In genomic region chr6:89297695-89298351, GRCh38 we compare ENCODE assay signal across 1 cellular context.
TF ChIP-seq lines count a peak whose summit lies in the region.

No MANE protein-coding gene starts in this region.

TF ChIP-seq in GM12878, 131 proteins besides CTCF, POLR2A, EP300 and RAD21 (continued from another document and continues in another):
- TF ChIP-seq REST (IDR thresholded peaks at IDR 0.05; ENCODE audit: low read depth, low read length) (no peak), FOXM1 (IDR thresholded peaks at IDR 0.05; ENCODE audit: low read depth, low read length) (peak; percentile 92), ZNF384 (IDR thresholded peaks at IDR 0.05; ENCODE audit: borderline replicate concordance, low read depth, low read length) (peak; percentile 37; the same call in 1 of the 2 replicates), ZSCAN29 (IDR thresholded peaks at IDR 0.05) (no peak), DPF2 (IDR thresholded peaks at IDR 0.05) (peak; percentile 98), HDGF (IDR thresholded peaks at IDR 0.05) (peak; percentile 79; the same call in 1 of the 2 replicates), SIN3A (IDR thresholded peaks at IDR 0.05; ENCODE audit: low read depth, low read length) (no peak), MTA2 (IDR thresholded peaks at IDR 0.05; ENCODE audit: low read depth) (peak; percentile 92), KDM1A (IDR thresholded peaks at IDR 0.05; ENCODE audit: borderline replicate concordance) (no peak), PML (IDR thresholded peaks at IDR 0.05; ENCODE audit: low read length) (no peak), NR2C1 (IDR thresholded peaks at IDR 0.05) (no peak), NBN (IDR thresholded peaks at IDR 0.05) (peak; percentile 76; the same call in 1 of the 2 replicates), CHD1 (IDR thresholded peaks at IDR 0.05; ENCODE audit: low read depth, low read length) (no peak), BHLHE40 (IDR thresholded peaks at IDR 0.05; ENCODE audit: borderline replicate concordance in 1 of 2, low read depth in 2 of 2, low read length in 1 of 2) (peak; percentile 56 to 68; a peak in 3 of 4 replicates), EGR1 (IDR thresholded peaks at IDR 0.05; ENCODE audit: borderline replicate concordance in 1 of 2, low read depth in 2 of 2, low read length in 2 of 2) (peak in 1 of 2 experiments; percentile 96; a peak in 2 of 3 replicates), YBX1 (IDR thresholded peaks at IDR 0.05) (no peak), EED (IDR thresholded peaks at IDR 0.05; ENCODE audit: low read depth) (peak; percentile 98), BRCA1 (IDR thresholded peaks at IDR 0.05; ENCODE audit: low read depth, low read length) (no peak), SP1 (IDR thresholded peaks at IDR 0.05; ENCODE audit: low read depth, low read length) (peak; percentile 73), HCFC1 (IDR thresholded peaks at IDR 0.05; ENCODE audit: low read length) (no peak), EZH2 (IDR thresholded peaks at IDR 0.05; ENCODE audit: borderline replicate concordance, control insufficient read depth, low read depth, low read length) (no peak), RB1 (IDR thresholded peaks at IDR 0.05; ENCODE audit: borderline replicate concordance) (no peak), MTA3 (IDR thresholded peaks at IDR 0.05; ENCODE audit: borderline replicate concordance, low read length) (peak; percentile 79; the same call in 1 of the 2 replicates), IKZF2 (IDR thresholded peaks at IDR 0.05) (peak; percentile 98), CHD2 (IDR thresholded peaks at IDR 0.05; ENCODE audit: borderline replicate concordance, low read depth, low read length) (peak; percentile 65; the same call in 1 of the 2 replicates), CBX5 (IDR thresholded peaks at IDR 0.05; ENCODE audit: low read depth) (peak; percentile 79; the same call in 1 of the 2 replicates), USF2 (IDR thresholded peaks at IDR 0.05; ENCODE audit: borderline replicate concordance, low read depth, low read length) (no peak), HDAC2 (IDR thresholded peaks at IDR 0.05) (no peak), ZNF217 (IDR thresholded peaks at IDR 0.05) (0 out of 2 replicates have a peak, but pooled peaks have one; percentile 78), SMC3 (IDR thresholded peaks at IDR 0.05; ENCODE audit: borderline replicate concordance, low read length) (no peak), CEBPZ (IDR thresholded peaks at IDR 0.05; ENCODE audit: low read depth, low read length) (no peak), IRF3 (IDR thresholded peaks at IDR 0.05) (no peak), RAD51 (IDR thresholded peaks at IDR 0.05) (peak; percentile 39; the same call in 1 of the 2 replicates), ZNF274 (IDR thresholded peaks at IDR 0.05; ENCODE audit: insufficient read depth, insufficient read length) (no peak), MAX (IDR thresholded peaks at IDR 0.05; ENCODE audit: low read depth, low read length) (no peak; the same call in 1 of the 2 replicates), CBFB (IDR thresholded peaks at IDR 0.05; ENCODE audit: low read depth) (peak; percentile 99), PBX3 (IDR thresholded peaks at IDR 0.05; ENCODE audit: insufficient replicate concordance, low read depth, low read length) (peak; percentile 87), PKNOX1 (IDR thresholded peaks at IDR 0.05) (peak; percentile 93), STAT3 (IDR thresholded peaks at IDR 0.05; ENCODE audit: low read depth, low read length) (0 out of 2 replicates have a peak, but pooled peaks have one; percentile 45), NFXL1 (IDR thresholded peaks at IDR 0.05; ENCODE audit: borderline replicate concordance) (no peak), RELB (IDR thresholded peaks at IDR 0.05; ENCODE audit: low read depth) (peak; percentile 93), JUND (IDR thresholded peaks at IDR 0.05; ENCODE audit: low read depth, low read length) (peak; percentile 60), BMI1 (IDR thresholded peaks at IDR 0.05; ENCODE audit: borderline replicate concordance) (peak; percentile 83), IRF5 (IDR thresholded peaks at IDR 0.05; ENCODE audit: borderline replicate concordance) (no peak), RUNX3 (IDR thresholded peaks at IDR 0.05; ENCODE audit: low read length) (peak; percentile 99), SKIL (IDR thresholded peaks at IDR 0.05; ENCODE audit: low read depth, poor library complexity, severe bottlenecking) (peak; percentile 94), NR2F1 (conservative IDR thresholded peaks at IDR 0.05) (peak; percentile 99), RFX5 (IDR thresholded peaks at IDR 0.05; ENCODE audit: low read depth, low read length) (no peak), SPI1 (IDR thresholded peaks at IDR 0.05; ENCODE audit: borderline replicate concordance, insufficient read depth, low read depth, low read length) (0 out of 2 replicates have a peak, but pooled peaks have one; percentile 5)
